20 cellular contexts compared by ENCODE assay signal in the genomic region with DNA sequence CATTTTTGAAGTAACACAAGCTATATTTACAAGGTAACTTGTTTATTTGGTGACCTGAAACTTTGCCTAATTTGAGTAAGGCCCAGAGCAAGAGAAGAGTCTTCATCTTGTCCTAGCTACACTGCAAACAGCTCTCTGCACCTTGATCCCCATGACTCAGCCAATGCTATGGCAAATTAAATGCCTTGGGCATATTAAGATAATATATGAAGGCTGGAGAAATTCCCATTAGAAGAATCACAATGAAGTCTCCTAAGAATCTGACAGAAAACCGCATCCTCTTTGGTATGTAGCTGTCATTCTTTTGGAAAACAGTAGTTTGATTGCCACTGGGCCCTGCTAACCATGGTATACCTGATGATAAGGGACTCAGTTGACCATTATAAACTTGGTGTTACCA.
A peak's percentile ranks its signal among the peaks of the same experiment; 100 is the strongest.
DNase-seq lines count a peak whose midpoint lies in the region; FAIRE-seq and TF ChIP-seq lines count a peak whose summit lies in the region.
"Had no signal": no experiment of that assay in that cellular context is flagged by ENCODE, and none has a peak within 500 bp of the region (broad histone marks: within the 10 kb centered on the region; RNA-seq: fewer than 3 reads in every experiment).

No MANE protein-coding gene starts in this region.

- no peak overlapping the region for H3K4me3 ChIP-seq in astrocyte (ENCODE audit: insufficient read depth, low read depth, low read length)
- H3K4me3 ChIP-seq in trophoblast cell (ENCODE audit: low read depth, low read length) = no peak overlapping the region

- H2BK120ac ChIP-seq in trophoblast cell (ENCODE audit: insufficient read depth, low read length, poor library complexity) = no peak overlapping the region

- no peak for FAIRE-seq in astrocyte (lab: Jason Lieb, UNC)
- no peak for FAIRE-seq in GM12892 (lab: Jason Lieb, UNC)
- FAIRE-seq: G401.6, H1 had no signal

- no peak overlapping the region for H3K18ac ChIP-seq in trophoblast cell (ENCODE audit: low read length)

- no peak overlapping the region for H3K4ac ChIP-seq in trophoblast cell (ENCODE audit: low read depth, low read length)

- H3K27me3 ChIP-seq in astrocyte (ENCODE audit: insufficient read depth, low read length) (no peaks in the 10 kb centered on the region), trophoblast cell (ENCODE audit: insufficient read depth, low read length) (no peaks in the 10 kb centered on the region)

- peaks cover 19% of the 10 kb centered on the region for H3K4me1 Mint-ChIP-seq in astrocyte (ENCODE audit: low read depth, unreplicated experiment)
- H3K4me1 Mint-ChIP-seq: B cell; CD4-positive, CD25-positive, alpha-beta regulatory T cell had no signal

- no peak for TF ChIP-seq CTCF in astrocyte (IDR thresholded peaks at IDR 0.05; ENCODE audit: insufficient read depth, low read depth, low read length)

- H3K79me1 ChIP-seq in trophoblast cell (ENCODE audit: low read length) = no peaks in the 10 kb centered on the region

- H3K27me3 Mint-ChIP-seq in astrocyte (ENCODE audit: low read depth, unreplicated experiment) = peaks cover 2% of the 10 kb centered on the region
- H3K27me3 Mint-ChIP-seq: B cell had no signal

- H2BK12ac ChIP-seq in trophoblast cell (ENCODE audit: low read length) = no peak overlapping the region

- H2BK5ac ChIP-seq in trophoblast cell (ENCODE audit: low read depth, low read length, poor library complexity) = no peak overlapping the region

- no peak overlapping the region for H3K23ac ChIP-seq in trophoblast cell (ENCODE audit: low read length)

- no peak for TF ChIP-seq POLR2A in GM12892 (IDR thresholded peaks at IDR 0.05; ENCODE audit: low read depth, low read length)

- no peak overlapping the region for H4K91ac ChIP-seq in trophoblast cell (ENCODE audit: low read depth, low read length)

- H3K27ac Mint-ChIP-seq in astrocyte (ENCODE audit: unreplicated experiment) = no peak overlapping the region
- H3K27ac Mint-ChIP-seq: B cell; CD4-positive, CD25-positive, alpha-beta regulatory T cell had no signal

- H3K4me2 ChIP-seq in astrocyte (ENCODE audit: low read length) (no peak overlapping the region), trophoblast cell (ENCODE audit: low read length) (no peak overlapping the region)

- H3K14ac ChIP-seq in trophoblast cell (ENCODE audit: low read length) = no peak overlapping the region

- peaks cover 4% of the 10 kb centered on the region for H3K9me3 Mint-ChIP-seq in astrocyte (ENCODE audit: unreplicated experiment)

- DNase-seq in ELR (ENCODE audit: low read depth) (peak; percentile 86), M059J (ENCODE audit: low read depth) (peak; percentile 94), astrocyte (ENCODE audit: low read depth) (peak; percentile 32), renal cortical epithelial cell (ENCODE audit: low read depth) (peak; percentile 22), trophoblast cell (no peak), GM12892 (ENCODE audit: insufficient read length) (no peak), midbrain (lab: John Stamatoyannopoulos, UW) (no peak)
- DNase-seq: Calu3; CD4-positive, CD25-positive, alpha-beta regulatory T cell; DMS53; IMR-90; MV-4-11; NCI-H1417; NCI-H187 treated with DMSO at 0.1 percent for 48 hours; NCI-H2171; NCI-H748 treated with DMSO at 0.1 percent for 48 hours; SHP77 had no signal

- H3K79me2 ChIP-seq in astrocyte (ENCODE audit: insufficient read depth, low read length) = no peaks in the 10 kb centered on the region
- no peaks in the 10 kb centered on the region for H3K79me2 ChIP-seq in trophoblast cell (ENCODE audit: control insufficient read depth, insufficient read depth, low read length, poor library complexity)

- no peak overlapping the region for H3K27ac ChIP-seq in astrocyte (ENCODE audit: low read depth, low read length)
- no peak overlapping the region for H3K27ac ChIP-seq in trophoblast cell (ENCODE audit: low read depth, low read length)

- H2AFZ ChIP-seq in astrocyte (ENCODE audit: low read depth, low read length) = no peak overlapping the region
- no peak overlapping the region for H2AFZ ChIP-seq in trophoblast cell (ENCODE audit: insufficient read depth, low read length, poor library complexity)

- no peaks in the 10 kb centered on the region for H3K36me3 Mint-ChIP-seq in astrocyte (ENCODE audit: low read depth, unreplicated experiment)
- H3K36me3 Mint-ChIP-seq: CD4-positive, CD25-positive, alpha-beta regulatory T cell had no signal

- no peak overlapping the region for H4K12ac ChIP-seq in trophoblast cell (ENCODE audit: low read depth, low read length)

- H3K36me3 ChIP-seq in astrocyte (ENCODE audit: insufficient read depth, low read length) = no peaks in the 10 kb centered on the region
- no peaks in the 10 kb centered on the region for H3K36me3 ChIP-seq in trophoblast cell (ENCODE audit: control insufficient read depth in 1 of 2, insufficient read depth in 2 of 2, low read length in 2 of 2)

- H4K20me1 ChIP-seq in astrocyte (ENCODE audit: insufficient read depth, low read length) = no peaks in the 10 kb centered on the region

- H3K4me1 ChIP-seq in astrocyte (ENCODE audit: insufficient read depth, low read length) (peaks cover 5% of the 10 kb centered on the region), trophoblast cell (ENCODE audit: control insufficient read depth in 1 of 2, insufficient read depth in 2 of 2, low read length in 2 of 2) (no peaks in the 10 kb centered on the region)

- H3K9me3 ChIP-seq in astrocyte (ENCODE audit: insufficient read depth, low read depth, low read length) (no peaks in the 10 kb centered on the region), trophoblast cell (ENCODE audit: insufficient read depth, low read depth, low read length) (no peaks in the 10 kb centered on the region)

- no peak overlapping the region for H4K8ac ChIP-seq in trophoblast cell (ENCODE audit: low read depth, low read length)

- H3K9ac ChIP-seq in astrocyte (ENCODE audit: low read length) (no peak overlapping the region), trophoblast cell (ENCODE audit: low read length) (no peak overlapping the region)

- H2AK5ac ChIP-seq in trophoblast cell (ENCODE audit: low read length) = no peak overlapping the region

- no CpG with 5 or more reads among the region's 1 CpG for WGBS in trophoblast cell (ENCODE audit: extremely low coverage, insufficient coverage, insufficient read length)

- no peak overlapping the region for H3K4me3 Mint-ChIP-seq in astrocyte (ENCODE audit: unreplicated experiment)
- H3K4me3 Mint-ChIP-seq: B cell; CD4-positive, CD25-positive, alpha-beta regulatory T cell had no signal

Comparison
In these comparisons a context has a peak if more than half of its experiments do, and no peak if none do; other contexts are left out.
1. DNase-seq: peak in ELR (single experiment), M059J (single experiment), astrocyte (single experiment) and renal cortical epithelial cell (single experiment); none in trophoblast cell (0 of 2), GM12892 (single experiment) and midbrain (single experiment).